Comparison of ENCODE assay signal across 8 cellular contexts in genomic region chr10:45669897-45670296, GRCh38. TPM values are rescaled to one million over a fixed set of nuclear protein-coding genes. Genes with fewer than 3 reads are reported as not detected.
DNase-seq lines count a peak whose midpoint lies in the region; ATAC-seq and TF ChIP-seq lines count a peak whose summit lies in the region.
"Not testable (repeated sequence)": the region's sequence is repeated elsewhere in the genome, so short reads cannot be mapped to it uniquely, and the experiment has no call there.

No MANE protein-coding gene starts in this region.

- H3K4me1 Mint-ChIP-seq in CD4-positive, alpha-beta T cell (ENCODE audit: low read depth) = peaks cover 47% of the 10 kb centered on the region
- peaks cover 56 to 59% (median 57%) of the 10 kb centered on the region in 3 donors for H3K4me1 Mint-ChIP-seq in T-cell
- H3K4me1 Mint-ChIP-seq in activated T-cell treated with anti-CD3 and anti-CD28 coated beads, Interleukin-2, amount 50 U/mL, for 4 hours (ENCODE audit: low read depth) = peaks cover 45% of the 10 kb centered on the region
- H3K4me1 Mint-ChIP-seq in activated naive CD8-positive, alpha-beta T cell (ENCODE audit: low read depth) = peaks cover 46% of the 10 kb centered on the region
- H3K4me1 Mint-ChIP-seq in endothelial cell (ENCODE audit: unreplicated experiment) = peaks cover 21% of the 10 kb centered on the region
- H3K4me1 Mint-ChIP-seq in natural killer cell = peaks cover 42 to 46% of the 10 kb centered on the region in 2 donors
- H3K4me1 Mint-ChIP-seq in progenitor cell of endocrine pancreas (ENCODE audit: low read depth) = peaks cover 23% of the 10 kb centered on the region

- not testable (repeated sequence) for H3K9me3 Mint-ChIP-seq in CD4-positive, alpha-beta T cell; T-cell; activated T-cell treated with anti-CD3 and anti-CD28 coated beads, Interleukin-2, amount 50 U/mL, for 4 hours; activated naive CD8-positive, alpha-beta T cell (ENCODE audit: low read depth); endothelial cell (ENCODE audit: unreplicated experiment); natural killer cell; progenitor cell of endocrine pancreas (ENCODE audit: low read depth)

- not testable (repeated sequence) for ATAC-seq in CD4-positive, alpha-beta T cell (ENCODE audit: poor library complexity); T-cell (replicated peaks in 1 of 4); activated T-cell treated with anti-CD3 and anti-CD28 coated beads, Interleukin-2, amount 50 U/mL, for 4 hours; natural killer cell

- intact Hi-C loops in CD4-positive, alpha-beta T cell (cut with DNase I, micrococcal nuclease) = loop anchor here (5.0 to 10.0 kb wide), 3 partner anchors 57 to 425 kb away; partner anchors contain the start of gene WASHC2C (in 1 of the 2)
- intact Hi-C loops in natural killer cell (cut with micrococcal nuclease) = not testable (repeated sequence)

- H3K36me3 Mint-ChIP-seq in CD4-positive, alpha-beta T cell (ENCODE audit: low read depth) = peaks cover 16% of the 10 kb centered on the region
- not testable (repeated sequence) for H3K36me3 Mint-ChIP-seq in T-cell; activated T-cell treated with anti-CD3 and anti-CD28 coated beads, Interleukin-2, amount 50 U/mL, for 4 hours (ENCODE audit: insufficient read depth); activated naive CD8-positive, alpha-beta T cell; endothelial cell (ENCODE audit: low read depth, unreplicated experiment); natural killer cell; progenitor cell of endocrine pancreas (ENCODE audit: insufficient read depth)

- H3K27ac ChIP-seq in CD4-positive, alpha-beta T cell (ENCODE audit: low read depth, low read length) = not testable (repeated sequence)

- H3K4me3 Mint-ChIP-seq in CD4-positive, alpha-beta T cell = peak overlapping the region; percentile 71
- peak overlapping the region in 2 of 3 donors; percentile 23 to 28 for H3K4me3 Mint-ChIP-seq in T-cell
- peak overlapping the region; percentile 48 for H3K4me3 Mint-ChIP-seq in activated T-cell treated with anti-CD3 and anti-CD28 coated beads, Interleukin-2, amount 50 U/mL, for 4 hours
- H3K4me3 Mint-ChIP-seq in activated naive CD8-positive, alpha-beta T cell = peak overlapping the region; percentile 64
- H3K4me3 Mint-ChIP-seq in endothelial cell (ENCODE audit: unreplicated experiment) = peak overlapping the region; percentile 10
- peak overlapping the region; percentile 64 for H3K4me3 Mint-ChIP-seq in natural killer cell
- H3K4me3 Mint-ChIP-seq in progenitor cell of endocrine pancreas (ENCODE audit: low read depth) = peak overlapping the region; percentile 46

- H3K27me3 Mint-ChIP-seq in CD4-positive, alpha-beta T cell; T-cell; activated T-cell treated with anti-CD3 and anti-CD28 coated beads, Interleukin-2, amount 50 U/mL, for 4 hours (ENCODE audit: low read depth); activated naive CD8-positive, alpha-beta T cell; natural killer cell (ENCODE audit: low read depth in 2 of 2); progenitor cell of endocrine pancreas: not testable (repeated sequence)
- peaks cover 18% of the 10 kb centered on the region for H3K27me3 Mint-ChIP-seq in endothelial cell (ENCODE audit: unreplicated experiment)

- not testable (repeated sequence) for DNase-seq in CD4-positive, alpha-beta T cell; GM12864 (ENCODE audit: low read depth); T-cell; activated T-cell treated with anti-CD3 and anti-CD28 coated beads, Interleukin-2, amount 50 U/mL, for 4 hours; endothelial cell (ENCODE audit: low spot score); natural killer cell; progenitor cell of endocrine pancreas (ENCODE audit: low spot score, unreplicated experiment)

- peak overlapping the region; percentile 21; the same call in 1 of the 2 replicates for H3K4me3 ChIP-seq in GM12864 (ENCODE audit: low read depth, low read length)

- not testable (repeated sequence) for TF ChIP-seq CTCF in CD4-positive, alpha-beta T cell (IDR thresholded peaks at IDR 0.05); GM12864 (IDR thresholded peaks at IDR 0.05; ENCODE audit: low read depth, low read length, missing control alignments); endothelial cell (IDR thresholded peaks at IDR 0.05; ENCODE audit: unreplicated experiment); natural killer cell (IDR thresholded peaks at IDR 0.05); progenitor cell of endocrine pancreas (IDR thresholded peaks at IDR 0.05; ENCODE audit: unreplicated experiment)

- not testable (repeated sequence) for H3K27me3 ChIP-seq in CD4-positive, alpha-beta T cell (ENCODE audit: control insufficient read depth, insufficient read depth, low read length)

- CTCF ChIA-PET in CD4-positive, alpha-beta T cell (lab: Charles Lee); T-cell (lab: Charles Lee): not testable (repeated sequence)

- peak overlapping the region; percentile 31 for H3K27ac Mint-ChIP-seq in CD4-positive, alpha-beta T cell
- H3K27ac Mint-ChIP-seq in T-cell (peak overlapping the region in 1 of 2 donors; percentile 75), natural killer cell (peak overlapping the region in 1 of 2 donors; percentile 52)
- H3K27ac Mint-ChIP-seq in activated naive CD8-positive, alpha-beta T cell = peak overlapping the region; percentile 64
- H3K27ac Mint-ChIP-seq in endothelial cell (ENCODE audit: unreplicated experiment); progenitor cell of endocrine pancreas: not testable (repeated sequence)

- POLR2A ChIA-PET in CD4-positive, alpha-beta T cell (lab: Charles Lee) = interaction anchor here (0.6 to 0.8 kb wide), 2 partner anchors 11 to 1413 kb away, joined by 3 read pairs; no protein-coding TSS in a partner anchor
- POLR2A ChIA-PET in T-cell (lab: Charles Lee) = not testable (repeated sequence)

- H3K9me3 ChIP-seq in CD4-positive, alpha-beta T cell (ENCODE audit: control insufficient read depth, low read length) = not testable (repeated sequence)

RNA-seq across cellular contexts. Expression of gene ZFAND4, which starts 2.7 kb away (rescaled TPM):
- total RNA-seq in CD4-positive, alpha-beta T cell = 10 to 100 TPM; 30.4 to 34.5 TPM
- total RNA-seq in T-cell (10 to 100 TPM; 26.8 to 32.1 (median 30.6) TPM), endothelial cell (ENCODE audit: unreplicated experiment) (11.9 TPM), natural killer cell (10 to 100 TPM; 27.9 to 35.1 (median 32.1) TPM), progenitor cell of endocrine pancreas (26.2 and 27.9 TPM in 2 replicates)
- total RNA-seq in activated T-cell treated with anti-CD3 and anti-CD28 coated beads, Interleukin-2, amount 50 U/mL, for 4 hours = 10 to 100 TPM; 10.6 to 14.3 (median 11.8) TPM

RNA-seq across cellular contexts. Expression of gene WASHC2C, which starts 57.2 kb away (rescaled TPM):
- total RNA-seq in CD4-positive, alpha-beta T cell = 10 to 100 TPM; 62.9 to 69.3 TPM
- total RNA-seq in T-cell (10 to 100 TPM; 51.3 to 66.6 (median 62.5) TPM), endothelial cell (ENCODE audit: unreplicated experiment) (95.2 TPM), natural killer cell (10 to 100 TPM; 57.4 to 63.1 (median 57.8) TPM), progenitor cell of endocrine pancreas (51.8 and 61.0 TPM in 2 replicates)
- 10 to 100 TPM; 21.6 to 24.9 (median 22.5) TPM for total RNA-seq in activated T-cell treated with anti-CD3 and anti-CD28 coated beads, Interleukin-2, amount 50 U/mL, for 4 hours

Comparison
In these comparisons a context has a peak if more than half of its experiments do, and no peak if none do; other contexts are left out.
1. H3K4me3 Mint-ChIP-seq: peak in every context shown above with its lines; median percentile 71 in CD4-positive, alpha-beta T cell; 64 in activated naive CD8-positive, alpha-beta T cell; 64 in natural killer cell; 48 in activated T-cell treated with anti-CD3 and anti-CD28 coated beads, Interleukin-2, amount 50 U/mL, for 4 hours; 46 in progenitor cell of endocrine pancreas; 26 in T-cell; 10 in endothelial cell.